26 cellular contexts compared by ENCODE assay signal in genomic region chr10:87000491-87000890, GRCh38. TPM values are rescaled to one million over a fixed set of nuclear protein-coding genes. Genes with fewer than 3 reads are reported as not detected.
DNase-seq lines count a peak whose midpoint lies in the region; TF ChIP-seq lines count a peak whose summit lies in the region.
"Had no signal": no experiment of that assay in that cellular context is flagged by ENCODE, and none has a peak within 500 bp of the region (broad histone marks: within the 10 kb centered on the region; RNA-seq: fewer than 3 reads in every experiment).

No MANE protein-coding gene starts in this region.

- TF ChIP-seq EP300 in transverse colon (IDR thresholded peaks at IDR 0.05; ENCODE audit: low read depth) = no peak

- no peak overlapping the region for H3K27ac ChIP-seq in transverse colon
- H3K27ac ChIP-seq: BLaER1, VCaP had no signal

- no peak overlapping the region for H3K4me3 ChIP-seq in choroid plexus epithelial cell (ENCODE audit: low read depth, low read length)
- H3K4me3 ChIP-seq in fibroblast of villous mesenchyme (ENCODE audit: low read depth, low read length) = no peak overlapping the region
- H3K4me3 ChIP-seq in transverse colon = no peak overlapping the region
- H3K4me3 ChIP-seq: BLaER1 had no signal

- DNase-seq in A172 (ENCODE audit: low spot score) (peak; percentile 6), HCEC 1CT (peak; percentile 71), choroid plexus epithelial cell (ENCODE audit: low read depth) (peak; percentile 67), fibroblast of villous mesenchyme (ENCODE audit: low read depth) (peak; percentile 50), transverse colon (no peak), SW480 (ENCODE audit: low spot score) (no peak), germinal center (ENCODE audit: low spot score) (no peak)
- no peak for DNase-seq in activated CD4-positive, alpha-beta T cell treated with anti-CD3 and anti-CD28 coated beads for 1 hour
- DNase-seq: activated CD4-positive, alpha-beta T cell treated with anti-CD3 and anti-CD28 coated beads, Interleukin-2, amount 50 U/mL, for 1 hour; activated CD8-positive, alpha-beta memory T cell treated with anti-CD3 and anti-CD28 coated beads, Interleukin-2, amount 10 ng/mL, durations not matched to agents 7 days and 5 days; activated naive CD4-positive, alpha-beta T cell treated with anti-CD3 and anti-CD28 coated beads for 36 hours; amygdala; Caco-2; caudate nucleus; H9; NCI-H2029 treated with DMSO at 0.1 percent for 48 hours; NCI-H226; NCI-H748 treated with DMSO at 0.1 percent for 48 hours; small intestine; stimulated activated CD4-positive, alpha-beta T cell treated with anti-CD3 and anti-CD28 coated beads, Interleukin-1b, Interleukin-23, amount 100 ng/mL, for 48 hours had no signal

- in situ Hi-C loops in transverse colon (cut with MboI; ENCODE audit: low pct_ligation_motif_present in 1 of 4, low pct_unique_long_range_greater_than_20kb in 1 of 4, low sequenced_read_pairs in 3 of 4) = no loop called here

- H3K4me1 ChIP-seq in transverse colon = no peaks in the 10 kb centered on the region
- H3K4me1 ChIP-seq: BLaER1, Caco-2 had no signal

- H3K36me3 ChIP-seq in transverse colon = no peaks in the 10 kb centered on the region
- H3K36me3 ChIP-seq: BLaER1 had no signal

- intact Hi-C loops in transverse colon (cut with DNase I; ENCODE audit: low total_unique reads) = no loop called here

- 67 to 68% methylated on average over 3 of the region's 3 CpGs for WGBS in transverse colon (ENCODE audit: low coverage in 1 of 2), 2 donors

- no peak for TF ChIP-seq CTCF in choroid plexus epithelial cell (conservative IDR thresholded peaks at IDR 0.05; ENCODE audit: low read depth, low read length)
- TF ChIP-seq CTCF in fibroblast of villous mesenchyme (IDR thresholded peaks at IDR 0.05; ENCODE audit: insufficient read depth, low read depth, low read length) = no peak
- no peak for TF ChIP-seq CTCF in transverse colon (IDR thresholded peaks at IDR 0.05)

- no peaks in the 10 kb centered on the region for H3K27me3 ChIP-seq in transverse colon
- H3K27me3 ChIP-seq: BLaER1 had no signal

- TF ChIP-seq POLR2A in transverse colon (IDR thresholded peaks at IDR 0.05) = no peak

- no peaks in the 10 kb centered on the region for H3K9me3 ChIP-seq in transverse colon
- H3K9me3 ChIP-seq: BLaER1, Caco-2 had no signal

RNA-seq across cellular contexts. Expression of gene FAM25A, which starts 19.6 kb away (rescaled TPM):
- not detected in 2 replicates for total RNA-seq in A172 (2014; rRNA removed; shearing (Covaris generic))
- total RNA-seq in fibroblast of villous mesenchyme = not detected in 2 replicates
- not detected for total RNA-seq in transverse colon
- total RNA-seq: A673; activated CD8-positive, alpha-beta memory T cell treated with anti-CD3 and anti-CD28 coated beads, Interleukin-2, amount 10 ng/mL, durations not matched to agents 7 days and 5 days; activated naive CD4-positive, alpha-beta T cell treated with anti-CD3 and anti-CD28 coated beads for 36 hours; Caco-2; H9; kidney epithelial cell; lung microvascular endothelial cell; progenitor cell of endocrine pancreas had no signal

RNA-seq across cellular contexts. Expression of gene ADIRF, which starts 32.2 kb away (rescaled TPM):
- total RNA-seq in A172 (2014; rRNA removed; shearing (Covaris generic)) = not detected in 2 replicates
- total RNA-seq in fibroblast of villous mesenchyme = 2.6 and 5.2 TPM in 2 replicates
- 100 to 1,000 TPM in 2 of 4 donors, 10 to 100 TPM in 2; 35.0 to 194 (median 117) TPM for total RNA-seq in transverse colon
- total RNA-seq: A673; activated CD8-positive, alpha-beta memory T cell treated with anti-CD3 and anti-CD28 coated beads, Interleukin-2, amount 10 ng/mL, durations not matched to agents 7 days and 5 days; activated naive CD4-positive, alpha-beta T cell treated with anti-CD3 and anti-CD28 coated beads for 36 hours; Caco-2; H9; kidney epithelial cell; progenitor cell of endocrine pancreas had no signal

RNA-seq across cellular contexts. Expression of gene SNCG, which starts 42.1 kb away (rescaled TPM):
- total RNA-seq in A172 (2014; rRNA removed; shearing (Covaris generic)) = 8.8 and 16.0 TPM in 2 replicates
- total RNA-seq in fibroblast of villous mesenchyme = 3.5 and 4.8 TPM in 2 replicates
- total RNA-seq in transverse colon = 1 to 10 TPM in 2 of 4 donors, not detected in 2; 7.4 to 7.5 TPM
- total RNA-seq: A673; activated CD8-positive, alpha-beta memory T cell treated with anti-CD3 and anti-CD28 coated beads, Interleukin-2, amount 10 ng/mL, durations not matched to agents 7 days and 5 days; kidney epithelial cell had no signal

RNA-seq across cellular contexts. Expression of gene MMRN2, which starts 43.1 kb away (rescaled TPM):
- 1.7 TPM in 1 of 2 replicates, not detected in the other for total RNA-seq in A172 (2014; rRNA removed; shearing (Covaris generic))
- total RNA-seq in fibroblast of villous mesenchyme = 0.86 and 2.3 TPM in 2 replicates
- total RNA-seq in transverse colon = 10 to 100 TPM in 1 of 4 donors, 1 to 10 TPM in 3; 1.1 to 25.3 (median 8.1) TPM
- total RNA-seq: A673; activated CD8-positive, alpha-beta memory T cell treated with anti-CD3 and anti-CD28 coated beads, Interleukin-2, amount 10 ng/mL, durations not matched to agents 7 days and 5 days; activated naive CD4-positive, alpha-beta T cell treated with anti-CD3 and anti-CD28 coated beads for 36 hours had no signal

Comparison
In these comparisons a context has a peak if more than half of its experiments do, and no peak if none do; other contexts are left out.
1. DNase-seq: peak in A172 (single experiment), HCEC 1CT (single experiment), choroid plexus epithelial cell (single experiment) and fibroblast of villous mesenchyme (single experiment); none in transverse colon (single experiment), SW480 (single experiment), activated CD4-positive, alpha-beta T cell treated with anti-CD3 and anti-CD28 coated beads for 1 hour (single experiment) and germinal center (single experiment).